Comparison of ENCODE assay signal across 1 cellular context in genomic region chr6:38715016-38715809, GRCh38.
TF ChIP-seq lines count a peak whose summit lies in the region.

A gene with protein sequence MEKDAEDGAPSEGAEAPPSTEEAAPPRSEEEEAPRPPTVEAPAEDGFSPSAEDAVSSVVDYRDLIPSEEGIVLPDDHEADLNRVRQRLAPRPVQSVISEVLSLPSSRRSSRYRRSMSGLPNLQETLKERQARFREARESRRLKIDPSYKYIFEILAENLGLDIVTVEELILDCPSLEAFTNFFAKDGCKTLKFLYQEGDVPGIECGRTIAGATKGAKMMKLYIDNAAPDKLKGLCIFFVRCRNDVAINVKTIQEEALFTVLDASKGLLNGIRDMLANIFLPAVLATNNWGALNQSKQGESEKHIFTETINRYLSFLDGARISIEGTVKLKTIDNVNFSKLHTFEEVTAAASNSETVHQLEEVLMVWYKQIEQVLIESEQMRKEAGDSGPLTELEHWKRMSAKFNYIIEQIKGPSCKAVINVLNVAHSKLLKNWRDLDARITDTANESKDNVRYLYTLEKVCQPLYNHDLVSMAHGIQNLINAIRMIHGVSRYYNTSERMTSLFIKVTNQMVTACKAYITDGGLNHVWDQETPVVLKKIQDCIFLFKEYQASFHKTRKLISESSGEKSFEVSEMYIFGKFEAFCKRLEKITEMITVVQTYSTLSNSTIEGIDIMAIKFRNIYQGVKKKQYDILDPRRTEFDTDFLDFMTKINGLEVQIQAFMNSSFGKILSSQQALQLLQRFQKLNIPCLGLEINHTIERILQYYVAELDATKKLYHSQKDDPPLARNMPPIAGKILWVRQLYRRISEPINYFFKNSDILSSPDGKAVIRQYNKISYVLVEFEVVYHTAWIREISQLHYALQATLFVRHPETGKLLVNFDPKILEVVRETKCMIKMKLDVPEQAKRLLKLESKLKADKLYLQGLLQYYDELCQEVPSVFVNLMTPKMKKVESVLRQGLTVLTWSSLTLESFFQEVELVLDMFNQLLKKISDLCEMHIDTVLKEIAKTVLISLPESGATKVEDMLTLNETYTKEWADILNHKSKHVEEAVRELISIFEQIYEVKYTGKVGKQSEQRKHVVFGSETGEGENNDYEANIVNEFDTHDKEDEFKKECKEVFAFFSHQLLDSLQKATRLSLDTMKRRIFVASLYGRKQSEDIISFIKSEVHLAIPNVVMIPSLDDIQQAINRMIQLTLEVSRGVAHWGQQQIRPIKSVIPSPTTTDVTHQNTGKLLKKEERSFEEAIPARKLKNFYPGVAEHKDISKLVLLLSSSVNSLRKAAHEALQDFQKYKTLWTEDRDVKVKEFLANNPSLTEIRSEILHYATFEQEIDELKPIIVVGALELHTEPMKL (N-terminal part only) (plus strand): TSS chr6:38715311. CDS start chr6:38722810, 7,499 bp downstream.

TF ChIP-seq in IMR-90, 13 proteins besides CTCF, POLR2A, EP300 and RAD21 (continued from another document):
- no peak for TF ChIP-seq RFX5 (IDR thresholded peaks at IDR 0.05; ENCODE audit: low read depth, low read length)
- no peak for TF ChIP-seq RCOR1 (IDR thresholded peaks at IDR 0.05; ENCODE audit: insufficient replicate concordance, low read length)
- TF ChIP-seq FOS (IDR thresholded peaks at IDR 0.05; ENCODE audit: low read depth, low read length): no peak
- no peak for TF ChIP-seq USF2 (IDR thresholded peaks at IDR 0.05; ENCODE audit: low read depth, low read length)
